Comparison of ENCODE assay signal across 13 cellular contexts in genomic region chr17:77446959-77447634, GRCh38.
DNase-seq lines count a peak whose midpoint lies in the region; ATAC-seq, FAIRE-seq and TF ChIP-seq lines count a peak whose summit lies in the region.
"Had no signal": no experiment of that assay in that cellular context is flagged by ENCODE, and none has a peak within 500 bp of the region (broad histone marks: within the 10 kb centered on the region; RNA-seq: fewer than 3 reads in every experiment).

No MANE protein-coding gene starts in this region.

- H2AFZ ChIP-seq in IMR-90 (replicated peaks; ENCODE audit: low read length, poor library complexity) = no peak overlapping the region

- in situ Hi-C loops in IMR-90 (cut with MboI; ENCODE audit: low sequenced_read_pairs) = no loop called here

- peak overlapping the region; percentile 67 for H3K27ac Mint-ChIP-seq in chondrocyte (ENCODE audit: unreplicated experiment)
- H3K27ac Mint-ChIP-seq in natural killer cell treated with Interleukin-12 subunit alpha and Interleukin-12 subunit beta and Interleukin-15 and Interleukin-18, amount 100 ng/mL, for 72 hours = peak overlapping the region; percentile 92

- no peaks in the 10 kb centered on the region for H3K36me3 Mint-ChIP-seq in chondrocyte (ENCODE audit: low read depth)
- H3K36me3 Mint-ChIP-seq in natural killer cell treated with Interleukin-12 subunit alpha and Interleukin-12 subunit beta and Interleukin-15 and Interleukin-18, amount 100 ng/mL, for 72 hours = no peaks in the 10 kb centered on the region

- no peak overlapping the region for H4K8ac ChIP-seq in IMR-90 (ENCODE audit: low read depth in 2 of 2, low read length in 2 of 2)

- TF ChIP-seq POLR2A in IMR-90 (IDR thresholded peaks at IDR 0.05; ENCODE audit: low read depth, low read length) = peak; percentile 38

- H3K4me3 ChIP-seq in BLaER1 treated with 17β-estradiol and CSF1 and Interleukin-3, amounts not matched to agents 10 nM and 100 nM = peak overlapping the region in 4 of 10 experiments; percentile 40 to 54 (median 48); a peak in 7 of 20 replicates
- H3K4me3 ChIP-seq in IMR-90 (ENCODE audit: insufficient read depth, low read depth, low read length) = no peak overlapping the region
- no peak overlapping the region for H3K4me3 ChIP-seq in small intestine (ENCODE audit: low read depth in 1 of 2, low read length in 2 of 2)
- H3K4me3 ChIP-seq: HAP-1 had no signal

- peaks cover 88 to 100% (median 90%) of the 10 kb centered on the region in 10 experiments for H3K4me1 ChIP-seq in BLaER1 treated with 17β-estradiol and CSF1 and Interleukin-3, amounts not matched to agents 10 nM and 100 nM
- H3K4me1 ChIP-seq in IMR-90 (ENCODE audit: control insufficient read depth, insufficient read depth, low read length) = peaks cover 60% of the 10 kb centered on the region
- peaks cover 18 to 21% of the 10 kb centered on the region in 2 donors for H3K4me1 ChIP-seq in small intestine (ENCODE audit: control insufficient read depth in 2 of 2, insufficient read depth in 1 of 2, low read depth in 1 of 2, low read length in 1 of 2)
- H3K4me1 ChIP-seq: HAP-1 had no signal

- no peak overlapping the region for H3K14ac ChIP-seq in IMR-90 (replicated peaks; ENCODE audit: low read depth, low read length)

- H3K4me2 ChIP-seq in BLaER1 treated with 17β-estradiol and CSF1 and Interleukin-3, amounts not matched to agents 10 nM and 100 nM = peak overlapping the region; percentile 90 to 100 (median 98)
- peak overlapping the region; percentile 50 for H3K4me2 ChIP-seq in IMR-90 (ENCODE audit: low read depth, low read length)

- H3K27me3 Mint-ChIP-seq in chondrocyte (ENCODE audit: low read depth) = no peaks in the 10 kb centered on the region
- H3K27me3 Mint-ChIP-seq in natural killer cell treated with Interleukin-12 subunit alpha and Interleukin-12 subunit beta and Interleukin-15 and Interleukin-18, amount 100 ng/mL, for 72 hours = no peaks in the 10 kb centered on the region

- POLR2A ChIA-PET in IMR-90 (lab: Charles Lee; ENCODE audit: unreplicated experiment) = no interaction called here

- ATAC-seq in IMR-90 (ENCODE audit: low read depth) = peak; percentile 4; the same call in 1 of the 2 replicates
- ATAC-seq in natural killer cell treated with Interleukin-12 subunit alpha and Interleukin-12 subunit beta and Interleukin-15 and Interleukin-18, amount 100 ng/mL, for 72 hours = no peak

- peak; percentile 87 for DNase-seq in IMR-90
- DNase-seq in chondrocyte (ENCODE audit: low spot score) = no peak
- no peak for DNase-seq in natural killer cell treated with Interleukin-12 subunit alpha and Interleukin-12 subunit beta and Interleukin-15 and Interleukin-18, amount 100 ng/mL, for 72 hours (ENCODE audit: low spot score)
- no peak for DNase-seq in small intestine
- no peak for DNase-seq in GM19239 (ENCODE audit: insufficient read length, low spot score)
- DNase-seq in stimulated activated CD4-positive, alpha-beta T cell treated with anti-CD3 and anti-CD28 coated beads, Interleukin-15, amount 100 ng/mL, for 24 hours = no peak
- no peak for DNase-seq in retina
- DNase-seq: anterior cingulate cortex; foreskin melanocyte; NCI-H1105 treated with DMSO at 0.1 percent for 48 hours; NK-92 treated with Interleukin-12 subunit alpha and Interleukin-12 subunit beta, amount 100 ng/mL, for 24 hours had no signal

- H3K79me1 ChIP-seq in IMR-90 (ENCODE audit: low read depth in 1 of 2, low read length in 2 of 2) = peaks cover 3 to 92% of the 10 kb centered on the region in 2 experiments

- peak overlapping the region; percentile 21 to 100 (median 97); a peak in 21 of 22 replicates for H3K27ac ChIP-seq in BLaER1 treated with 17β-estradiol and CSF1 and Interleukin-3, amounts not matched to agents 10 nM and 100 nM
- H3K27ac ChIP-seq in IMR-90 (ENCODE audit: insufficient read depth, low read length) (peak overlapping the region; percentile 40; the same call in 1 of the 2 replicates), small intestine (ENCODE audit: low read depth in 1 of 2, low read length in 1 of 2) (peak overlapping the region in 1 of 2 donors; percentile 48)

- peaks cover 0 to 12% (median 0%) of the 10 kb centered on the region in 11 experiments; a peak in 4 of 22 replicates for H3K36me3 ChIP-seq in BLaER1 treated with 17β-estradiol and CSF1 and Interleukin-3, amounts not matched to agents 10 nM and 100 nM
- H3K36me3 ChIP-seq in IMR-90 (ENCODE audit: control insufficient read depth, insufficient read depth, low read length) = peaks cover 5% of the 10 kb centered on the region
- peaks cover 0 to 5% of the 10 kb centered on the region in 2 donors for H3K36me3 ChIP-seq in small intestine (ENCODE audit: control insufficient read depth in 2 of 2, insufficient read depth in 2 of 2, low read length in 2 of 2)
- H3K36me3 ChIP-seq: HAP-1 had no signal

- H2AK5ac ChIP-seq in IMR-90 (ENCODE audit: low read depth, low read length) = peak overlapping the region; percentile 46; the same call in 1 of the 2 replicates

- H3K4ac ChIP-seq in IMR-90 (ENCODE audit: low read depth, low read length) = 0 out of 2 replicates have a peak overlapping the region, but pooled peaks have one; percentile 4

- CTCF ChIA-PET in IMR-90 (lab: Yijun Ruan, JAX) = interaction anchor here (0.9 kb wide), 1 partner anchor 573 kb away, joined by 3 read pairs; no protein-coding TSS in a partner anchor

- no peak overlapping the region for H4K91ac ChIP-seq in IMR-90 (ENCODE audit: insufficient read depth, low read depth, low read length)

- no peaks in the 10 kb centered on the region for H3K27me3 ChIP-seq in BLaER1 treated with 17β-estradiol and CSF1 and Interleukin-3, amounts not matched to agents 10 nM and 100 nM
- H3K27me3 ChIP-seq in IMR-90 (ENCODE audit: control insufficient read depth, insufficient read depth, low read length) (no peaks in the 10 kb centered on the region), small intestine (ENCODE audit: control insufficient read depth in 2 of 2, insufficient read depth in 2 of 2, low read length in 2 of 2) (no peaks in the 10 kb centered on the region)

- H3K9me1 ChIP-seq in IMR-90 (ENCODE audit: insufficient read depth, low read length) = peaks cover 42% of the 10 kb centered on the region

- H3K9me3 ChIP-seq in BLaER1 treated with 17β-estradiol and CSF1 and Interleukin-3, amounts not matched to agents 10 nM and 100 nM (replicated peaks in 1 of 11) = no peaks in the 10 kb centered on the region
- no peaks in the 10 kb centered on the region for H3K9me3 ChIP-seq in IMR-90 (ENCODE audit: control insufficient read depth, insufficient read depth, low read length)
- H3K9me3 ChIP-seq in small intestine (ENCODE audit: control insufficient read depth, low read depth) = no peaks in the 10 kb centered on the region
- H3K9me3 ChIP-seq: HAP-1 had no signal

- H2BK15ac ChIP-seq in IMR-90 (ENCODE audit: low read depth, low read length) = no peak overlapping the region; the same call in 2 of the 3 replicates

- H4K20me1 ChIP-seq in BLaER1 treated with 17β-estradiol and CSF1 and Interleukin-3, amounts not matched to agents 10 nM and 100 nM = peaks cover 0 to 75% (median 0%) of the 10 kb centered on the region in 11 experiments; a peak in 8 of 22 replicates
- peaks cover 95% of the 10 kb centered on the region for H4K20me1 ChIP-seq in IMR-90 (ENCODE audit: insufficient read depth, low read length)

- H2BK5ac ChIP-seq in IMR-90 (ENCODE audit: low read depth, low read length, poor library complexity, severe bottlenecking) = no peak overlapping the region

- H3K18ac ChIP-seq in IMR-90 (ENCODE audit: low read depth, low read length) = no peak overlapping the region

- H2BK20ac ChIP-seq in IMR-90 (ENCODE audit: low read depth, low read length) = no peak overlapping the region

- no peak overlapping the region for H3K4me3 Mint-ChIP-seq in chondrocyte (ENCODE audit: unreplicated experiment)
- peak overlapping the region; percentile 68 for H3K4me3 Mint-ChIP-seq in natural killer cell treated with Interleukin-12 subunit alpha and Interleukin-12 subunit beta and Interleukin-15 and Interleukin-18, amount 100 ng/mL, for 72 hours

- intact Hi-C loops in IMR-90 (cut with micrococcal nuclease) = no loop called here

- no peak overlapping the region for H2BK120ac ChIP-seq in IMR-90 (ENCODE audit: low read depth, low read length)

- 0 out of 2 replicates have a peak overlapping the region, but pooled peaks have one; percentile 10 for H3K23ac ChIP-seq in IMR-90 (ENCODE audit: low read depth, low read length)

- 40% methylated on average over 1 of the region's 20 CpGs; no CpG with 5 or more reads in 1 of the 2 experiments for WGBS in IMR-90 (ENCODE audit: extremely low coverage in 2 of 2, insufficient read length in 1 of 2), 2 experiments
- 70 to 91% (median 87%) methylated on average over 20 of the region's 20 CpGs for WGBS in small intestine, 3 donors

- H3K9me3 Mint-ChIP-seq in chondrocyte (ENCODE audit: low read depth) = no peaks in the 10 kb centered on the region
- H3K9me3 Mint-ChIP-seq in natural killer cell treated with Interleukin-12 subunit alpha and Interleukin-12 subunit beta and Interleukin-15 and Interleukin-18, amount 100 ng/mL, for 72 hours = no peaks in the 10 kb centered on the region

- TF ChIP-seq RAD21 in IMR-90 (IDR thresholded peaks at IDR 0.05; ENCODE audit: low read length) = no peak

- H2AK9ac ChIP-seq in IMR-90 (replicated peaks; ENCODE audit: low read depth, low read length, poor library complexity) = no peak overlapping the region

- dilution Hi-C loops in IMR-90 (cut with HindIII; ENCODE audit: low sequenced_read_pairs, unreplicated experiment) = no loop called here

- FAIRE-seq in small intestine (lab: Jason Lieb, UNC) (no peak), GM19239 (lab: Jason Lieb, UNC) (no peak)

- peak overlapping the region in 9 of 11 experiments; percentile 27 to 95 (median 88); a peak in 15 of 22 replicates for H3K9ac ChIP-seq in BLaER1 treated with 17β-estradiol and CSF1 and Interleukin-3, amounts not matched to agents 10 nM and 100 nM
- H3K9ac ChIP-seq in IMR-90 (ENCODE audit: low read depth, low read length) = no peak overlapping the region

- TF ChIP-seq CTCF in IMR-90 (conservative IDR thresholded peaks at IDR 0.05; ENCODE audit: low read depth, low read length) (no peak), chondrocyte (IDR thresholded peaks at IDR 0.05) (no peak)

- H3K4me1 Mint-ChIP-seq in chondrocyte (ENCODE audit: low read depth) = peaks cover 82% of the 10 kb centered on the region
- peaks cover 58 to 75% of the 10 kb centered on the region in 2 donors for H3K4me1 Mint-ChIP-seq in natural killer cell treated with Interleukin-12 subunit alpha and Interleukin-12 subunit beta and Interleukin-15 and Interleukin-18, amount 100 ng/mL, for 72 hours (ENCODE audit: low read depth in 2 of 2)

- H4K5ac ChIP-seq in IMR-90 (ENCODE audit: low read depth, low read length) = no peak overlapping the region

- no TSS peak for BruUV-seq in IMR-90 (replicated peaks; lab: Mats Ljungman, UMichigan)

- H3K56ac ChIP-seq in IMR-90 (ENCODE audit: extremely low read depth, insufficient read depth, low read length) = no peak overlapping the region

TF ChIP-seq in IMR-90, 13 proteins besides CTCF, POLR2A, EP300 and RAD21 (continues in another document):
- no peak; the same call in 1 of the 2 replicates for TF ChIP-seq FOS (IDR thresholded peaks at IDR 0.05; ENCODE audit: low read depth, low read length)
- TF ChIP-seq NFE2L2 (IDR thresholded peaks at IDR 0.05; ENCODE audit: low read depth, low read length) = no peak
- TF ChIP-seq CHD1 (IDR thresholded peaks at IDR 0.05; ENCODE audit: low read depth, low read length) = no peak
- peak; percentile 60; the same call in 1 of the 2 replicates for TF ChIP-seq MXI1 (IDR thresholded peaks at IDR 0.05; ENCODE audit: borderline replicate concordance, low read depth, low read length)
